In the genomic region with DNA sequence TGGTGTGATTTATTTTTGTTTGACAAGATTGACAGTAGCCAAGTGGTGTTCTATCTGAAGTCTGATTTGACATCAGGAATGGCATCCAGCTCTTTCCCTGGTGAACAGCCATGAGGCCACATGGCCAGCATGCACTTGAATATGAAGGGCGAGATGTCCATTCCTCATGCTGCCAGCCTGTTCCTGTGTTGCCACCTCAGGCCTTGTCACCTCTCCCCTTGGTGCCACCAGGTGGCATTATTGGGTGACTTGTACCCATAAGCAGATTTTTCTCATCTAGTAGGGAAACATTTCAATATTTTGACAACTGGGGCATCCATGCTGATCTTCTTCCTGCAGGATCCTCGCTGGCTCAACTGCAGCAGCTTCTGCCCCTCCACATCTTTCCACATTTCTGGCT, we compare ENCODE assay signal across 9 cellular contexts.
DNase-seq lines count a peak whose midpoint lies in the region; ATAC-seq and TF ChIP-seq lines count a peak whose summit lies in the region.
"Had no signal": no experiment of that assay in that cellular context is flagged by ENCODE, and none has a peak within 500 bp of the region (broad histone marks: within the 10 kb centered on the region; RNA-seq: fewer than 3 reads in every experiment).

No MANE protein-coding gene starts in this region.

- H3K36me3 ChIP-seq in OCI-LY3 (replicated peaks; ENCODE audit: low read depth, low read length) (no peaks in the 10 kb centered on the region), mesenchymal stem cell (ENCODE audit: control insufficient read depth in 1 of 2, insufficient read depth in 2 of 2, low read depth in 1 of 2, low read length in 2 of 2) (no peaks in the 10 kb centered on the region)

- H3K79me2 ChIP-seq in OCI-LY3 (ENCODE audit: low read length): no peaks in the 10 kb centered on the region

- CTCF ChIA-PET in GM10248 (lab: Yijun Ruan, JAX): interaction anchor here (1.0 kb wide), 1 partner anchor 578 kb away, joined by 3 read pairs; no protein-coding TSS in a partner anchor

- H2BK5ac ChIP-seq in mesenchymal stem cell (ENCODE audit: low read depth, low read length, poor library complexity, severe bottlenecking): no peak overlapping the region

- H3K4me1 ChIP-seq in OCI-LY3 (ENCODE audit: low read length) (peaks cover 6% of the 10 kb centered on the region), mesenchymal stem cell (ENCODE audit: control insufficient read depth, insufficient read depth, low read depth, low read length) (no peaks in the 10 kb centered on the region)

- H3K4ac ChIP-seq in mesenchymal stem cell (ENCODE audit: low read depth in 1 of 2, low read length in 2 of 2): no peak overlapping the region

- no peak overlapping the region for H2BK15ac ChIP-seq in mesenchymal stem cell (ENCODE audit: low read depth, poor library complexity, severe bottlenecking)

- no peak overlapping the region for H2BK120ac ChIP-seq in mesenchymal stem cell (ENCODE audit: low read depth, low read length)

- TF ChIP-seq CTCF in 22Rv1 (IDR thresholded peaks at IDR 0.05): peak; percentile 57
- TF ChIP-seq CTCF in GM10248 (IDR thresholded peaks at IDR 0.05; ENCODE audit: control extremely low read depth, extremely low read depth, low read depth, missing control alignments): peak; percentile 8
- peak; percentile 41 for TF ChIP-seq CTCF in OCI-LY3 (IDR thresholded peaks at IDR 0.05; ENCODE audit: low read depth, low read length)
- TF ChIP-seq CTCF in fibroblast of mammary gland (conservative IDR thresholded peaks at IDR 0.05; ENCODE audit: control insufficient read depth, insufficient read depth, low read depth, low read length): no peak

- H3K14ac ChIP-seq in mesenchymal stem cell (ENCODE audit: low read length in 2 of 2): no peak overlapping the region

- H4K20me1 ChIP-seq in OCI-LY3 (ENCODE audit: insufficient read depth, low read length): no peaks in the 10 kb centered on the region

- H4K91ac ChIP-seq in mesenchymal stem cell (ENCODE audit: low read length): no peak overlapping the region

- no peak overlapping the region for H3K27ac ChIP-seq in 22Rv1
- no peak overlapping the region for H3K27ac ChIP-seq in OCI-LY3 (ENCODE audit: low read length)
- H3K27ac ChIP-seq in mesenchymal stem cell (ENCODE audit: low read length, poor library complexity, severe bottlenecking): no peak overlapping the region

- no peak overlapping the region for H2BK12ac ChIP-seq in mesenchymal stem cell (ENCODE audit: low read length in 2 of 2)

- DNase-seq in GM10248 (ENCODE audit: extremely low spot score) (no peak), fibroblast of mammary gland (ENCODE audit: low read depth) (peak; percentile 2), mesenchymal stem cell (no peak), posterior vena cava (ENCODE audit: low spot score) (no peak), amygdala (lab: John Stamatoyannopoulos, UW) (no peak)
- DNase-seq: stimulated activated naive B cell treated with anti-CD40 and anti-IgM and Interleukin-4, amounts not matched to agents 10 μg/mL and 1 μg/mL and 100 μg/mL, for 72 hours had no signal

- H3K23ac ChIP-seq in mesenchymal stem cell (ENCODE audit: low read length in 2 of 2): no peak overlapping the region

- H3K18ac ChIP-seq in mesenchymal stem cell (ENCODE audit: low read depth in 1 of 2, low read length in 2 of 2): no peak overlapping the region

- H4K8ac ChIP-seq in mesenchymal stem cell (ENCODE audit: low read length): no peak overlapping the region

- WGBS in mesenchymal stem cell: 63% methylated on average over 2 of the region's 2 CpGs

- POLR2A ChIA-PET in GM10248 (lab: Yijun Ruan, JAX): no interaction called here

- H3K4me2 ChIP-seq in OCI-LY3 (ENCODE audit: low read length) (no peak overlapping the region), mesenchymal stem cell (ENCODE audit: low read length, poor library complexity, severe bottlenecking) (no peak overlapping the region)

- no peaks in the 10 kb centered on the region for H3K79me1 ChIP-seq in mesenchymal stem cell (replicated peaks; ENCODE audit: low read length, poor library complexity, severe bottlenecking)

- H2AFZ ChIP-seq in OCI-LY3 (ENCODE audit: low read depth, low read length) (no peak overlapping the region), mesenchymal stem cell (ENCODE audit: low read depth, low read length) (no peak overlapping the region)

- H2AK5ac ChIP-seq in mesenchymal stem cell (ENCODE audit: low read length, severe bottlenecking): no peak overlapping the region

- ATAC-seq in HG03196 (IDR thresholded peaks at IDR 0.05; ENCODE audit: unreplicated experiment): no peak

- intact Hi-C loops in posterior vena cava (cut with DNase I): no loop called here

- H3K9ac ChIP-seq in OCI-LY3 (ENCODE audit: low read length): no peak overlapping the region
- no peak overlapping the region for H3K9ac ChIP-seq in mesenchymal stem cell (ENCODE audit: low read length)

- H3K4me3 ChIP-seq in OCI-LY3 (ENCODE audit: low read length) (no peak overlapping the region), fibroblast of mammary gland (ENCODE audit: control insufficient read depth, low read depth, low read length) (no peak overlapping the region), mesenchymal stem cell (ENCODE audit: insufficient read depth in 1 of 2, low read depth in 1 of 2, low read length in 2 of 2) (no peak overlapping the region)

- no peaks in the 10 kb centered on the region for H3K27me3 ChIP-seq in OCI-LY3 (ENCODE audit: low read depth, low read length)
- peaks cover 0 to 4% of the 10 kb centered on the region in 2 experiments for H3K27me3 ChIP-seq in mesenchymal stem cell (ENCODE audit: control insufficient read depth in 1 of 2, insufficient read depth in 1 of 2, low read length in 2 of 2)

- H3K9me3 ChIP-seq in OCI-LY3 (ENCODE audit: insufficient read depth, low read length) (no peaks in the 10 kb centered on the region), mesenchymal stem cell (ENCODE audit: control insufficient read depth, low read length) (no peaks in the 10 kb centered on the region)
